In the genomic region with DNA sequence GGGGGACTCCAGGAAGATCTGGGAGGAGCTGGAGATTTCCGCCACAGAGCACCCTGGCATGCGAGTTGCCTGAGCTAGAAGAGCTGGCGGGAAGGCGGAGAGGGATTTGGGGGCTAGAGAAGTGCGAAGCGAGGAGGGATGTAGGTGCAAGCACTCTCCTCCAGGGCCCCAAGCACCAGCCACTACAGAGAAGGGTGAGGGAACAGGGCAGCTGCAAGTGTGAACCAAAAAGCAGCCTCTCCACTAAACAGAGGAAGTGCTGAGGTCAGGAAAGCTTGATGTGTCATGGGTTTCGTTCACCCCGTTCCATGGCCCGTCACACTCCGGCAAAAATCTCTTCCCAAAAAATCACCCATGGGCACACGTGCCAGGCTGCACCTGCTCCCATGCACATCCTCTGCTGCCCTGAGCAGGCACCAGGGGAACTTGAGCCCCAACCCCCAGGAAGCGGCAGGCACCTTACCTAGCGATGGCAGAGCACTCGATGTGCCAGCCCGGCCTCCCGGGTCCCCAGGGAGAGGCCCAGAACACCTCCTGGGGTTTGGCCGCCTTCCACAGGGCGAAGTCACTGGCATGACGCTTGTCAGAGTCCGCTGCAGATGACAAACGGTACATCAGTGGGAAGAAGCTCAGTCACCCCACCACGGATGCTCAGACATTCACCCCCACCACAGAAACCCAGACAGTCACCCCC, we compare ENCODE assay signal across 9 cellular contexts. TPM values are rescaled to one million over a fixed set of nuclear protein-coding genes. Genes with fewer than 3 reads are reported as not detected.
A peak's percentile ranks its signal among the peaks of the same experiment; 100 is the strongest.
DNase-seq lines count a peak whose midpoint lies in the region; ATAC-seq and TF ChIP-seq lines count a peak whose summit lies in the region.
"Had no signal": no experiment of that assay in that cellular context is flagged by ENCODE, and none has a peak within 500 bp of the region (broad histone marks: within the 10 kb centered on the region; RNA-seq: fewer than 3 reads in every experiment).

No MANE protein-coding gene starts in this region.

- peaks cover 9% of the 10 kb centered on the region for H3K36me3 ChIP-seq in H7 (replicated peaks; ENCODE audit: control insufficient read depth, insufficient read depth, low read length)

- H3K27me3 Mint-ChIP-seq in nephron progenitor cell (ENCODE audit: low read depth, poor library complexity) = no peaks in the 10 kb centered on the region

- no peaks in the 10 kb centered on the region for H3K27me3 ChIP-seq in H7 (ENCODE audit: control insufficient read depth, insufficient read depth, low read length)

- no peak overlapping the region for H3K4me3 Mint-ChIP-seq in nephron progenitor cell
- H3K4me3 Mint-ChIP-seq: nephron had no signal

- TF ChIP-seq POLR2A in erythroblast (IDR thresholded peaks at IDR 0.05; ENCODE audit: low read length) = no peak

- ATAC-seq in GM18870 (IDR thresholded peaks at IDR 0.05; ENCODE audit: unreplicated experiment) = peak; percentile 78

- H3K4me3 ChIP-seq in H7 (ENCODE audit: insufficient read depth, low read depth, low read length) = no peak overlapping the region

- peaks cover 80% of the 10 kb centered on the region for H3K36me3 Mint-ChIP-seq in nephron progenitor cell (ENCODE audit: low read depth)

- peaks cover 34% of the 10 kb centered on the region for H3K9me3 Mint-ChIP-seq in nephron progenitor cell

- H3K4me1 Mint-ChIP-seq in nephron progenitor cell = no peaks in the 10 kb centered on the region
- H3K4me1 Mint-ChIP-seq: nephron had no signal

- peak overlapping the region; percentile 93 for H3K27ac Mint-ChIP-seq in nephron progenitor cell
- H3K27ac Mint-ChIP-seq: nephron had no signal

- TF ChIP-seq CTCF in nephron progenitor cell (IDR thresholded peaks at IDR 0.05) = no peak

- DNase-seq in H7 = peak; percentile 32
- DNase-seq in NCI-H2107 (lab: John Stamatoyannopoulos, UW) = peak; percentile 55
- DNase-seq in nephron progenitor cell = no peak
- no peak for DNase-seq in erythroblast (lab: John Stamatoyannopoulos, UW)
- no peak for DNase-seq in HUDEP-2 (lab: John Stamatoyannopoulos, UW; ENCODE audit: unreplicated experiment in 76 of 76)
- DNase-seq in NOMO-1 treated with DMSO at 0.1 percent for 48 hours (lab: John Stamatoyannopoulos, UW; ENCODE audit: unreplicated experiment) = no peak
- no peak for DNase-seq in NCI-H1092 (lab: John Stamatoyannopoulos, UW)

RNA-seq across cellular contexts. Expression of a gene that starts 29.3 kb away (rescaled TPM):
- total RNA-seq in H7 (2014; rRNA removed; shearing (Covaris generic)) = 40.0 and 44.3 TPM in 2 replicates

RNA-seq across cellular contexts. Expression of a gene that starts 36.8 kb away (rescaled TPM):
- total RNA-seq in H7 (2014; rRNA removed; shearing (Covaris generic)) = 21.7 and 23.1 TPM in 2 replicates

Comparison
In these comparisons a context has a peak if more than half of its experiments do, and no peak if none do; other contexts are left out.
1. DNase-seq: peak in H7 (single experiment) and NCI-H2107 (single experiment); none in nephron progenitor cell (single experiment), erythroblast (0 of 2), HUDEP-2 (0 of 76), NOMO-1 treated with DMSO at 0.1 percent for 48 hours (single experiment) and NCI-H1092 (single experiment).